Comparison of ENCODE assay signal across 1 cellular context in genomic region chr10:123663522-123663921, GRCh38.
TF ChIP-seq lines count a peak whose summit lies in the region.

No MANE protein-coding gene starts in this region.

TF ChIP-seq in GM23338, 12 proteins besides CTCF, POLR2A, EP300 and RAD21 (continued from another document):
- TF ChIP-seq REST (IDR thresholded peaks at IDR 0.05; ENCODE audit: unreplicated experiment) (no peak), EZH2phosphoT487 (IDR thresholded peaks at IDR 0.05; ENCODE audit: unreplicated experiment) (no peak), ZNF462 (CRISPR knock-in tag; IDR thresholded peaks at IDR 0.05) (no peak)
TF ChIP-seq in GM23338: peak in this region for 0.
